In genomic region chr2:120953066-120953760, GRCh38 we compare ENCODE assay signal across 19 cellular contexts.
DNase-seq lines count a peak whose midpoint lies in the region; ATAC-seq and TF ChIP-seq lines count a peak whose summit lies in the region.
"Had no signal": no experiment of that assay in that cellular context is flagged by ENCODE, and none has a peak within 500 bp of the region (broad histone marks: within the 10 kb centered on the region; RNA-seq: fewer than 3 reads in every experiment).

No MANE protein-coding gene starts in this region.

- intact Hi-C loops in naive thymus-derived CD4-positive, alpha-beta T cell (cut with micrococcal nuclease) = loop anchor here in 1 of 2 donors (10.0 kb wide), 1 partner anchor 258 kb away; no protein-coding TSS in a partner anchor
- intact Hi-C loops in CD4-positive, alpha-beta T cell (cut with DNase I, micrococcal nuclease) = no loop called here

- no peaks in the 10 kb centered on the region for H3K27me3 ChIP-seq in BLaER1 treated with 17β-estradiol and CSF1 and Interleukin-3, amounts not matched to agents 10 nM and 100 nM
- H3K27me3 ChIP-seq in naive thymus-derived CD4-positive, alpha-beta T cell (ENCODE audit: control insufficient read depth in 2 of 2, insufficient read depth in 2 of 2, low read length in 2 of 2) = no peaks in the 10 kb centered on the region
- no peaks in the 10 kb centered on the region for H3K27me3 ChIP-seq in CD4-positive, alpha-beta T cell (ENCODE audit: control insufficient read depth, insufficient read depth, low read length)

- POLR2A ChIA-PET in naive thymus-derived CD4-positive, alpha-beta T cell (lab: Charles Lee) = no interaction called here
- POLR2A ChIA-PET in CD4-positive, alpha-beta T cell (lab: Charles Lee) = no interaction called here

- H3K4me2 ChIP-seq in BLaER1 treated with 17β-estradiol and CSF1 and Interleukin-3, amounts not matched to agents 10 nM and 100 nM = peak overlapping the region; percentile 1 to 57 (median 45); a peak in 17 of 22 replicates
- H3K4me2 ChIP-seq: SK-N-SH had no signal

- no peak for TF ChIP-seq CTCF in brain (conservative IDR thresholded peaks at IDR 0.05)
- TF ChIP-seq CTCF in osteocyte (IDR thresholded peaks at IDR 0.05) = no peak
- TF ChIP-seq CTCF in CD4-positive, alpha-beta T cell (IDR thresholded peaks at IDR 0.05) = no peak

- peaks cover 4% of the 10 kb centered on the region for H3K36me3 Mint-ChIP-seq in brain
- peaks cover 13% of the 10 kb centered on the region for H3K36me3 Mint-ChIP-seq in osteocyte (ENCODE audit: unreplicated experiment)
- no peaks in the 10 kb centered on the region for H3K36me3 Mint-ChIP-seq in naive thymus-derived CD4-positive, alpha-beta T cell
- H3K36me3 Mint-ChIP-seq in CD4-positive, alpha-beta T cell (ENCODE audit: low read depth) = no peaks in the 10 kb centered on the region

- H3K9me3 Mint-ChIP-seq in brain (no peaks in the 10 kb centered on the region), osteocyte (ENCODE audit: unreplicated experiment) (no peaks in the 10 kb centered on the region)
- no peaks in the 10 kb centered on the region for H3K9me3 Mint-ChIP-seq in naive thymus-derived CD4-positive, alpha-beta T cell
- no peaks in the 10 kb centered on the region for H3K9me3 Mint-ChIP-seq in CD4-positive, alpha-beta T cell

- DNase-seq in NCI-H82 (lab: John Stamatoyannopoulos, UW) (peak; percentile 99), osteocyte (ENCODE audit: extremely low spot score, unreplicated experiment) (no peak)
- no peak for DNase-seq in naive thymus-derived CD4-positive, alpha-beta T cell
- no peak for DNase-seq in CD4-positive, alpha-beta T cell
- no peak for DNase-seq in stimulated activated naive CD8-positive, alpha-beta T cell treated with anti-CD3 and anti-CD28 coated beads, Interleukin-15, Interleukin-2, amounts not matched to agents 100 U/mL and 50 U/mL, for 24 hours
- DNase-seq: DMS 273 treated with DMSO at 0.1 percent for 48 hours, DND-41, H7, KBM-7, NCI-H1694 treated with DMSO at 0.1 percent for 48 hours, NCI-H2107, NCI-H2227 treated with DMSO at 0.1 percent for 48 hours, OCI-M1, Right ventricle myocardium superior had no signal

- H4K20me1 ChIP-seq in BLaER1 treated with 17β-estradiol and CSF1 and Interleukin-3, amounts not matched to agents 10 nM and 100 nM = peaks cover 0 to 6% (median 0%) of the 10 kb centered on the region in 11 experiments; a peak in 1 of 22 replicates

- peak overlapping the region in 4 of 5 experiments; percentile 29 to 73 (median 36) for H3K27ac Mint-ChIP-seq in brain
- H3K27ac Mint-ChIP-seq in osteocyte (ENCODE audit: unreplicated experiment) = peak overlapping the region; percentile 75
- H3K27ac Mint-ChIP-seq in naive thymus-derived CD4-positive, alpha-beta T cell = no peak overlapping the region
- H3K27ac Mint-ChIP-seq in CD4-positive, alpha-beta T cell = no peak overlapping the region

- H3K36me3 ChIP-seq in BLaER1 treated with 17β-estradiol and CSF1 and Interleukin-3, amounts not matched to agents 10 nM and 100 nM = no peaks in the 10 kb centered on the region
- no peaks in the 10 kb centered on the region for H3K36me3 ChIP-seq in naive thymus-derived CD4-positive, alpha-beta T cell (ENCODE audit: control insufficient read depth in 2 of 3, insufficient read depth in 3 of 3, low read length in 3 of 3)

- peaks cover 0 to 45% (median 41%) of the 10 kb centered on the region in 10 experiments; a peak in 17 of 20 replicates for H3K4me1 ChIP-seq in BLaER1 treated with 17β-estradiol and CSF1 and Interleukin-3, amounts not matched to agents 10 nM and 100 nM
- H3K4me1 ChIP-seq in naive thymus-derived CD4-positive, alpha-beta T cell (ENCODE audit: control insufficient read depth in 2 of 2, insufficient read depth in 2 of 2, low read length in 2 of 2) = no peaks in the 10 kb centered on the region

- H3K4me1 Mint-ChIP-seq in brain = peaks cover 47% of the 10 kb centered on the region
- peaks cover 32% of the 10 kb centered on the region for H3K4me1 Mint-ChIP-seq in osteocyte (ENCODE audit: unreplicated experiment)
- no peaks in the 10 kb centered on the region for H3K4me1 Mint-ChIP-seq in naive thymus-derived CD4-positive, alpha-beta T cell
- H3K4me1 Mint-ChIP-seq in CD4-positive, alpha-beta T cell (ENCODE audit: low read depth) = no peaks in the 10 kb centered on the region

- H3K27me3 Mint-ChIP-seq in brain (no peaks in the 10 kb centered on the region), osteocyte (ENCODE audit: unreplicated experiment) (no peaks in the 10 kb centered on the region)
- peaks cover 0 to 2% (median 0%) of the 10 kb centered on the region in 5 donors for H3K27me3 Mint-ChIP-seq in naive thymus-derived CD4-positive, alpha-beta T cell
- no peaks in the 10 kb centered on the region for H3K27me3 Mint-ChIP-seq in CD4-positive, alpha-beta T cell

- CTCF ChIA-PET in naive thymus-derived CD4-positive, alpha-beta T cell (lab: Charles Lee) = no interaction called here
- CTCF ChIA-PET in CD4-positive, alpha-beta T cell (lab: Charles Lee) = no interaction called here

- no peak overlapping the region for H3K4me3 ChIP-seq in BLaER1 treated with 17β-estradiol and CSF1 and Interleukin-3, amounts not matched to agents 10 nM and 100 nM
- no peak overlapping the region for H3K4me3 ChIP-seq in naive thymus-derived CD4-positive, alpha-beta T cell (ENCODE audit: low read length)

- H3K27ac ChIP-seq in BLaER1 treated with 17β-estradiol and CSF1 and Interleukin-3, amounts not matched to agents 10 nM and 100 nM = peak overlapping the region in 4 of 11 experiments; percentile 4 to 25 (median 11); a peak in 4 of 22 replicates
- H3K27ac ChIP-seq in naive thymus-derived CD4-positive, alpha-beta T cell (ENCODE audit: low read depth, low read length) = no peak overlapping the region
- no peak overlapping the region for H3K27ac ChIP-seq in CD4-positive, alpha-beta T cell (ENCODE audit: low read depth, low read length)
- H3K27ac ChIP-seq: C4-2B had no signal

- H3K4me3 Mint-ChIP-seq in brain (no peak overlapping the region), osteocyte (ENCODE audit: unreplicated experiment) (no peak overlapping the region)
- no peak overlapping the region for H3K4me3 Mint-ChIP-seq in naive thymus-derived CD4-positive, alpha-beta T cell
- H3K4me3 Mint-ChIP-seq in CD4-positive, alpha-beta T cell = no peak overlapping the region

- H3K9ac ChIP-seq in BLaER1 treated with 17β-estradiol and CSF1 and Interleukin-3, amounts not matched to agents 10 nM and 100 nM = 0 out of 22 replicates have a peak overlapping the region, but pooled peaks of 1 of the 11 experiments have one; percentile 13
- H3K9ac ChIP-seq: SK-N-SH had no signal

- ATAC-seq in naive thymus-derived CD4-positive, alpha-beta T cell = no peak
- no peak for ATAC-seq in CD4-positive, alpha-beta T cell (ENCODE audit: poor library complexity)
- no peak for ATAC-seq in stimulated activated naive CD8-positive, alpha-beta T cell treated with anti-CD3 and anti-CD28 coated beads, Interleukin-15, Interleukin-2, amounts not matched to agents 100 U/mL and 50 U/mL, for 24 hours
- ATAC-seq: HepG2 had no signal

- H3K9me3 ChIP-seq in BLaER1 treated with 17β-estradiol and CSF1 and Interleukin-3, amounts not matched to agents 10 nM and 100 nM (replicated peaks in 1 of 11) = no peaks in the 10 kb centered on the region
- H3K9me3 ChIP-seq in naive thymus-derived CD4-positive, alpha-beta T cell (ENCODE audit: control insufficient read depth in 2 of 3, low read length in 3 of 3) = no peaks in the 10 kb centered on the region
- H3K9me3 ChIP-seq in CD4-positive, alpha-beta T cell (ENCODE audit: control insufficient read depth, low read length) = no peaks in the 10 kb centered on the region
- H3K9me3 ChIP-seq: SK-N-SH had no signal

Comparison
In these comparisons a context has a peak if more than half of its experiments do, and no peak if none do; other contexts are left out.
1. H3K27ac Mint-ChIP-seq: peak in brain (4 of 5) and osteocyte (single experiment); none in naive thymus-derived CD4-positive, alpha-beta T cell (0 of 9) and CD4-positive, alpha-beta T cell (single experiment).